20 cellular contexts compared by ENCODE assay signal in the genomic region with DNA sequence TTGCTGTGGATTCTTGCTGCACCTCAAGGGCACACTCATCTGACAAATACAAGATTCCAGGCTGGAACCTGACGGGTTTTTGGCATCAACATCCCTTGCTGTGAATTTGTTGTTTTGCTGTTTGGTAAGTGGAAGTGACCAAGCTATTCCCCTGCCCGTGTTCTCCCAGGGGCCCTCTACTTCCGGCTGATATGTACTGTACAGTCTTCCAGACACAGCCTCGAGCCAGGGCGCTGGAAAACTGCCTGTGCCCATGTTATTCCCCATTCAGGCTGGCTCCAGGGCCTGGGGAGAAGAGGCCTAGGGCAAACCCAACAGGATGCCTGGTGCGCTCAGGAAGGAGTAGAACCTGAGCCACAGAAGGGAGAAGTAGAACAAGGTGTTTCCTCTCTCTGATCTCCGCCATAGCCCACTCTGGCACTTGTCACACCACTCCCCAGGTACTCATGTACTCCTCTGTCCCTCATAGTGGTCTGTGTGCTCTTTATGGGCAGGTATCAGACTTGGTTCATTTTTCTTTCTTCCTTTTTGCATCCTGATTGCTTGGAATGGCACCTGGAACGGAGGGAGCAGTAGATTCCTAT.
DNase-seq lines count a peak whose midpoint lies in the region; ATAC-seq, FAIRE-seq and TF ChIP-seq lines count a peak whose summit lies in the region.
"Had no signal": no experiment of that assay in that cellular context is flagged by ENCODE, and none has a peak within 500 bp of the region (broad histone marks: within the 10 kb centered on the region; RNA-seq: fewer than 3 reads in every experiment).

No MANE protein-coding gene starts in this region.

- 26% methylated on average over 8 of the region's 8 CpGs for WGBS in K562 (ENCODE audit: insufficient coverage, low coverage, missing lambda C conversion rate)
- 28 to 38% (median 36%) methylated on average over 8 of the region's 8 CpGs for WGBS in spleen, 5 donors

- no peak; the same call in 2 of the 3 replicates for ATAC-seq in K562
- ATAC-seq in HG02763 (IDR thresholded peaks at IDR 0.05; ENCODE audit: unreplicated experiment), result no peak
- ATAC-seq: activated CD8-positive, alpha-beta T cell treated with anti-CD3 and anti-CD28 coated beads, Interleukin-2, amount 10 ng/mL, durations not matched to agents 7 days and 5 days; activated naive CD8-positive, alpha-beta T cell treated with anti-CD3 and anti-CD28 coated beads, Interleukin-2, amount 50 U/mL, for 24 hours; effector memory CD8-positive, alpha-beta T cell; T-helper 17 cell; WTC11 had no signal

- H3K4me3 ChIP-seq in K562, result no peak overlapping the region
- no peak overlapping the region for H3K4me3 ChIP-seq in left ventricle myocardium inferior
- H3K4me3 ChIP-seq in spleen, result no peak overlapping the region
- H3K4me3 ChIP-seq: neural progenitor cell, SJCRH30 had no signal

- no peaks in the 10 kb centered on the region for H3K9me1 ChIP-seq in K562 (ENCODE audit: control insufficient read depth, insufficient read depth, low read length)

- H3K79me2 ChIP-seq in K562 (ENCODE audit: control insufficient read depth, insufficient read depth, low read length), result no peaks in the 10 kb centered on the region

- no peak overlapping the region for H3K9ac ChIP-seq in K562 (ENCODE audit: insufficient read depth in 1 of 2, low read depth in 2 of 2, low read length in 2 of 2)
- H3K9ac ChIP-seq: neural progenitor cell had no signal

- H4K20me1 ChIP-seq in K562 (replicated peaks; ENCODE audit: control insufficient read depth, insufficient read depth, low read length), result no peaks in the 10 kb centered on the region

- in situ Hi-C loops in K562 (cut with MboI), result no loop called here

- no peak for TF ChIP-seq EP300 in K562 (IDR thresholded peaks at IDR 0.05; ENCODE audit: low read length)

- no peak for TF ChIP-seq RAD21 in K562 (CRISPR knock-in tag; conservative IDR thresholded peaks at IDR 0.05 in 1 of 2, IDR thresholded peaks at IDR 0.05 in 1 of 2)

- peak overlapping the region; percentile 70 for H2AFZ ChIP-seq in K562 (ENCODE audit: low read depth, low read length)
- H2AFZ ChIP-seq: neural progenitor cell had no signal

- DNase-seq in GDM1 (lab: John Stamatoyannopoulos, UW) (peak; percentile 75), K562 (ENCODE audit: extremely low read depth in 1 of 4, low spot score in 3 of 4) (no peak), left ventricle myocardium inferior (peak; percentile 27), spleen (peak; percentile 78), NCI-H82 treated with DMSO at 0.1 percent for 48 hours (lab: John Stamatoyannopoulos, UW; ENCODE audit: unreplicated experiment) (no peak), islet precursor cell (no peak)
- DNase-seq: activated CD8-positive, alpha-beta T cell treated with anti-CD3 and anti-CD28 coated beads, Interleukin-2, amount 10 ng/mL, durations not matched to agents 7 days and 5 days; activated naive CD8-positive, alpha-beta T cell treated with anti-CD3 and anti-CD28 coated beads, Interleukin-2, amount 50 U/mL, for 24 hours; central memory CD4-positive, alpha-beta T cell; effector memory CD8-positive, alpha-beta T cell; HCEC 1CT; kidney glomerular epithelial cell; midbrain; NCI-H1105; NCI-H526; SJCRH30; T-helper 17 cell had no signal

- no peak overlapping the region; the same call in 1 of the 2 replicates for H3K4me2 ChIP-seq in K562 (ENCODE audit: insufficient read depth, low read length)
- H3K4me2 ChIP-seq: neural progenitor cell had no signal

- H3K36me3 ChIP-seq in K562 (ENCODE audit: control insufficient read depth, insufficient read depth, low read length) (no peaks in the 10 kb centered on the region), left ventricle myocardium inferior (no peaks in the 10 kb centered on the region), spleen (no peaks in the 10 kb centered on the region)
- H3K36me3 ChIP-seq: neural progenitor cell, SJCRH30 had no signal

- BruUV-seq in K562 (replicated peaks; lab: Mats Ljungman, UMichigan), result no TSS peak

- CTCF ChIA-PET in K562 (lab: Yijun Ruan, JAX; ENCODE audit: low intra/inter-chr PET ratio), result no interaction called here

- no peak overlapping the region for H3K27ac ChIP-seq in K562 (ENCODE audit: extremely low read depth, low read depth, low read length)
- peak overlapping the region; percentile 63 for H3K27ac ChIP-seq in left ventricle myocardium inferior (replicated peaks)
- H3K27ac ChIP-seq in spleen, result peak overlapping the region; percentile 35 to 77 (median 65)
- H3K27ac ChIP-seq: neural progenitor cell, SJCRH30 had no signal

- peaks cover 0 to 5% of the 10 kb centered on the region in 2 experiments; a peak in 1 of 5 replicates for H3K27me3 ChIP-seq in K562 (ENCODE audit: control insufficient read depth in 2 of 2, insufficient read depth in 2 of 2, low read length in 2 of 2)
- H3K27me3 ChIP-seq in left ventricle myocardium inferior (ENCODE audit: low read depth), result no peaks in the 10 kb centered on the region
- no peaks in the 10 kb centered on the region for H3K27me3 ChIP-seq in spleen (replicated peaks in 1 of 7)
- H3K27me3 ChIP-seq: neural progenitor cell, SJCRH30 had no signal

- FAIRE-seq in K562 (lab: Jason Lieb, UNC), result no peak

- H3K9me3 ChIP-seq in K562 (replicated peaks; ENCODE audit: control insufficient read depth, insufficient read depth, low read depth, low read length), result no peaks in the 10 kb centered on the region
- H3K9me3 ChIP-seq in left ventricle myocardium inferior (replicated peaks), result no peaks in the 10 kb centered on the region
- H3K9me3 ChIP-seq in spleen, result no peaks in the 10 kb centered on the region
- H3K9me3 ChIP-seq: SJCRH30 had no signal

- POLR2A ChIA-PET in K562 (lab: Yijun Ruan, JAX), result no interaction called here

- TF ChIP-seq POLR2A in K562 (conservative IDR thresholded peaks at IDR 0.05) (no peak), spleen (IDR thresholded peaks at IDR 0.05) (no peak)

- intact Hi-C loops in K562 (cut with micrococcal nuclease) (no loop called here), left ventricle myocardium inferior (cut with micrococcal nuclease) (no loop called here), spleen (cut with DNase I; ENCODE audit: low total_unique reads) (no loop called here)

- H3K4me1 ChIP-seq in K562 (replicated peaks in 1 of 2; ENCODE audit: control insufficient read depth in 2 of 2, insufficient read depth in 2 of 2, low read length in 2 of 2) (no peaks in the 10 kb centered on the region; a peak in 1 of 5 replicates), left ventricle myocardium inferior (peaks cover 51% of the 10 kb centered on the region), spleen (peaks cover 7 to 41% (median 25%) of the 10 kb centered on the region in 6 donors)
- H3K4me1 ChIP-seq: neural progenitor cell, SJCRH30 had no signal

- no peak for TF ChIP-seq CTCF in K562 (IDR thresholded peaks at IDR 0.05 in 2 of 3, conservative IDR thresholded peaks at IDR 0.05 in 1 of 3; ENCODE audit: insufficient read depth in 2 of 3, low read depth in 1 of 3, low read length in 3 of 3)
- TF ChIP-seq CTCF in left ventricle myocardium inferior (IDR thresholded peaks at IDR 0.05; ENCODE audit: borderline replicate concordance), result no peak
- no peak for TF ChIP-seq CTCF in spleen (IDR thresholded peaks at IDR 0.05 in 8 of 11, conservative IDR thresholded peaks at IDR 0.05 in 3 of 11)

TF ChIP-seq in K562, 482 proteins besides CTCF, POLR2A, EP300 and RAD21 (continues in another document):
- TF ChIP-seq NFE2L1 (tag; IDR thresholded peaks at IDR 0.05; ENCODE audit: borderline replicate concordance, low read depth), result no peak
- TF ChIP-seq, protein P1, sequence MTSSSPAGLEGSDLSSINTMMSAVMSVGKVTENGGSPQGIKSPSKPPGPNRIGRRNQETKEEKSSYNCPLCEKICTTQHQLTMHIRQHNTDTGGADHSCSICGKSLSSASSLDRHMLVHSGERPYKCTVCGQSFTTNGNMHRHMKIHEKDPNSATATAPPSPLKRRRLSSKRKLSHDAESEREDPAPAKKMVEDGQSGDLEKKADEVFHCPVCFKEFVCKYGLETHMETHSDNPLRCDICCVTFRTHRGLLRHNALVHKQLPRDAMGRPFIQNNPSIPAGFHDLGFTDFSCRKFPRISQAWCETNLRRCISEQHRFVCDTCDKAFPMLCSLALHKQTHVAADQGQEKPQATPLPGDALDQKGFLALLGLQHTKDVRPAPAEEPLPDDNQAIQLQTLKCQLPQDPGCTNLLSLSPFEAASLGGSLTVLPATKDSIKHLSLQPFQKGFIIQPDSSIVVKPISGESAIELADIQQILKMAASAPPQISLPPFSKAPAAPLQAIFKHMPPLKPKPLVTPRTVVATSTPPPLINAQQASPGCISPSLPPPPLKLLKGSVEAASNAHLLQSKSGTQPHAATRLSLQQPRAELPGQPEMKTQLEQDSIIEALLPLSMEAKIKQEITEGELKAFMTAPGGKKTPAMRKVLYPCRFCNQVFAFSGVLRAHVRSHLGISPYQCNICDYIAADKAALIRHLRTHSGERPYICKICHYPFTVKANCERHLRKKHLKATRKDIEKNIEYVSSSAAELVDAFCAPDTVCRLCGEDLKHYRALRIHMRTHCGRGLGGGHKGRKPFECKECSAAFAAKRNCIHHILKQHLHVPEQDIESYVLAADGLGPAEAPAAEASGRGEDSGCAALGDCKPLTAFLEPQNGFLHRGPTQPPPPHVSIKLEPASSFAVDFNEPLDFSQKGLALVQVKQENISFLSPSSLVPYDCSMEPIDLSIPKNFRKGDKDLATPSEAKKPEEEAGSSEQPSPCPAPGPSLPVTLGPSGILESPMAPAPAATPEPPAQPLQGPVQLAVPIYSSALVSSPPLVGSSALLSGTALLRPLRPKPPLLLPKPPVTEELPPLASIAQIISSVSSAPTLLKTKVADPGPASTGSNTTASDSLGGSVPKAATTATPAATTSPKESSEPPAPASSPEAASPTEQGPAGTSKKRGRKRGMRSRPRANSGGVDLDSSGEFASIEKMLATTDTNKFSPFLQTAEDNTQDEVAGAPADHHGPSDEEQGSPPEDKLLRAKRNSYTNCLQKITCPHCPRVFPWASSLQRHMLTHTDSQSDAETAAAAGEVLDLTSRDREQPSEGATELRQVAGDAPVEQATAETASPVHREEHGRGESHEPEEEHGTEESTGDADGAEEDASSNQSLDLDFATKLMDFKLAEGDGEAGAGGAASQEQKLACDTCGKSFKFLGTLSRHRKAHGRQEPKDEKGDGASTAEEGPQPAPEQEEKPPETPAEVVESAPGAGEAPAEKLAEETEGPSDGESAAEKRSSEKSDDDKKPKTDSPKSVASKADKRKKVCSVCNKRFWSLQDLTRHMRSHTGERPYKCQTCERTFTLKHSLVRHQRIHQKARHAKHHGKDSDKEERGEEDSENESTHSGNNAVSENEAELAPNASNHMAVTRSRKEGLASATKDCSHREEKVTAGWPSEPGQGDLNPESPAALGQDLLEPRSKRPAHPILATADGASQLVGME (CRISPR knock-in tag; IDR thresholded peaks at IDR 0.05), result no peak

Comparison
In these comparisons a context has a peak if more than half of its experiments do, and no peak if none do; other contexts are left out.
1. DNase-seq: peak in GDM1 (single experiment), left ventricle myocardium inferior (single experiment) and spleen (single experiment); none in K562 (0 of 4), NCI-H82 treated with DMSO at 0.1 percent for 48 hours (single experiment) and islet precursor cell (single experiment).